ENCODE assay signal across 23 cellular contexts in genomic region chr21:31752352-31752751, GRCh38. TPM values are rescaled to one million over a fixed set of nuclear protein-coding genes. Genes with fewer than 3 reads are reported as not detected.
A peak's percentile ranks its signal among the peaks of the same experiment; 100 is the strongest.
DNase-seq lines count a peak whose midpoint lies in the region; ATAC-seq, FAIRE-seq and TF ChIP-seq lines count a peak whose summit lies in the region.
"Had no signal": no experiment of that assay in that cellular context is flagged by ENCODE, and none has a peak within 500 bp of the region (broad histone marks: within the 10 kb centered on the region; RNA-seq: fewer than 3 reads in every experiment).

No MANE protein-coding gene starts in this region.

- WGBS in esophagus, 2 donors = 62 to 74% methylated on average over 4 of the region's 4 CpGs

- CTCF ChIA-PET in activated CD4-positive, alpha-beta T cell treated with anti-CD3 and anti-CD28 coated beads for 36 hours (lab: Charles Lee) = no interaction called here
- CTCF ChIA-PET in PC-3 (lab: Charles Lee) = no interaction called here

- no peak overlapping the region for H2AFZ ChIP-seq in PC-3 (ENCODE audit: low read length)
- H2AFZ ChIP-seq: PC-9 had no signal

- H3K4me3 Mint-ChIP-seq in activated CD4-positive, alpha-beta T cell treated with anti-CD3 and anti-CD28 coated beads for 36 hours = no peak overlapping the region
- H3K4me3 Mint-ChIP-seq: activated naive CD4-positive, alpha-beta T cell treated with anti-CD3 and anti-CD28 coated beads, Interleukin-2, amount 50 U/mL, for 24 hours had no signal

- no peaks in the 10 kb centered on the region for H3K79me2 ChIP-seq in PC-3 (ENCODE audit: low read length)

- no peaks in the 10 kb centered on the region for H3K9me2 ChIP-seq in PC-3 (replicated peaks; ENCODE audit: low read length)

- FAIRE-seq in frontal cortex (lab: Jason Lieb, UNC) = no peak
- FAIRE-seq: colon, GM12892 had no signal

- H3K27me3 Mint-ChIP-seq in activated CD4-positive, alpha-beta T cell treated with anti-CD3 and anti-CD28 coated beads for 36 hours = peaks cover 4% of the 10 kb centered on the region
- H3K27me3 Mint-ChIP-seq: activated naive CD4-positive, alpha-beta T cell treated with anti-CD3 and anti-CD28 coated beads, Interleukin-2, amount 50 U/mL, for 24 hours had no signal

- intact Hi-C loops in activated CD4-positive, alpha-beta T cell treated with anti-CD3 and anti-CD28 coated beads for 36 hours (cut with DNase I, micrococcal nuclease) = no loop called here
- intact Hi-C loops in PC-3 (cut with micrococcal nuclease) = no loop called here

- H3K9me3 ChIP-seq in PC-3 (ENCODE audit: low read length) = no peaks in the 10 kb centered on the region
- no peaks in the 10 kb centered on the region for H3K9me3 ChIP-seq in esophagus (ENCODE audit: control insufficient read depth in 2 of 2, insufficient read depth in 1 of 2, low read depth in 1 of 2, low read length in 1 of 2)
- H3K9me3 ChIP-seq: left ventricle myocardium inferior, psoas muscle had no signal

- no peak overlapping the region; the same call in 1 of the 2 replicates for H3K9ac ChIP-seq in PC-3 (ENCODE audit: low read length)
- H3K9ac ChIP-seq: BLaER1 treated with 17β-estradiol and CSF1 and Interleukin-3, amounts not matched to agents 10 nM and 100 nM had no signal

- no peaks in the 10 kb centered on the region for H3K4me1 Mint-ChIP-seq in activated CD4-positive, alpha-beta T cell treated with anti-CD3 and anti-CD28 coated beads for 36 hours
- H3K4me1 Mint-ChIP-seq: activated naive CD4-positive, alpha-beta T cell treated with anti-CD3 and anti-CD28 coated beads, Interleukin-2, amount 50 U/mL, for 24 hours had no signal

- peak; percentile 12 for DNase-seq in activated CD4-positive, alpha-beta T cell treated with anti-CD3 and anti-CD28 coated beads for 36 hours
- no peak for DNase-seq in activated CD4-positive, alpha-beta T cell treated with anti-CD3 and anti-CD28 coated beads, Interleukin-2, amount 50 U/mL, for 1 hour
- DNase-seq in PC-3 (peak; percentile 91), stromal cell of bone marrow (ENCODE audit: low read depth) (peak; percentile 24), caudate nucleus (lab: John Stamatoyannopoulos, UW) (no peak), hippocampal formation (lab: John Stamatoyannopoulos, UW) (no peak), frontal cortex (ENCODE audit: low spot score in 2 of 2) (no peak)
- DNase-seq: 8988T; activated CD4-positive, alpha-beta T cell treated with anti-CD3 and anti-CD28 coated beads for 1 hour; KG1; left ventricle myocardium inferior; NCI-H1417; NCI-H69; psoas muscle; stimulated activated CD4-positive, alpha-beta T cell treated with anti-CD3 and anti-CD28 coated beads, Interleukin-4, amount 100 ng/mL, for 24 hours; T1000 had no signal

- H3K27ac ChIP-seq in PC-3 (ENCODE audit: low read length) = peak overlapping the region; percentile 46
- peak overlapping the region; percentile 40 to 80 for H3K27ac ChIP-seq in esophagus (ENCODE audit: low read depth in 2 of 2, low read length in 1 of 2)
- no peak overlapping the region for H3K27ac ChIP-seq in caudate nucleus (ENCODE audit: low read depth, low read length)
- H3K27ac ChIP-seq: BLaER1 treated with 17β-estradiol and CSF1 and Interleukin-3, amounts not matched to agents 10 nM and 100 nM; left ventricle myocardium inferior; PC-9; psoas muscle; SK-N-MC had no signal

- H4K20me1 ChIP-seq in PC-3 (ENCODE audit: low read length) = no peaks in the 10 kb centered on the region
- H4K20me1 ChIP-seq: BLaER1 treated with 17β-estradiol and CSF1 and Interleukin-3, amounts not matched to agents 10 nM and 100 nM had no signal

- no peak overlapping the region for H3K27ac Mint-ChIP-seq in activated CD4-positive, alpha-beta T cell treated with anti-CD3 and anti-CD28 coated beads for 36 hours
- H3K27ac Mint-ChIP-seq: activated naive CD4-positive, alpha-beta T cell treated with anti-CD3 and anti-CD28 coated beads, Interleukin-2, amount 50 U/mL, for 24 hours had no signal

- no peaks in the 10 kb centered on the region for H3F3A ChIP-seq in PC-3 (ENCODE audit: low read length, unreplicated experiment)

- H3K4me1 ChIP-seq in PC-3 (ENCODE audit: insufficient read depth, low read length) = peaks cover 24% of the 10 kb centered on the region
- peaks cover 2 to 3% of the 10 kb centered on the region in 2 donors for H3K4me1 ChIP-seq in esophagus (ENCODE audit: control insufficient read depth in 2 of 2, insufficient read depth in 2 of 2, low read length in 1 of 2)
- H3K4me1 ChIP-seq: left ventricle myocardium inferior, psoas muscle had no signal

- ATAC-seq in activated CD4-positive, alpha-beta T cell treated with anti-CD3 and anti-CD28 coated beads for 36 hours = peak; percentile 51
- ATAC-seq in PC-3 = no peak; the same call in 1 of the 2 replicates
- ATAC-seq: psoas muscle had no signal

- POLR2A ChIA-PET in activated CD4-positive, alpha-beta T cell treated with anti-CD3 and anti-CD28 coated beads for 36 hours (lab: Charles Lee) = no interaction called here
- POLR2A ChIA-PET in PC-3 (lab: Charles Lee; ENCODE audit: unreplicated experiment) = interaction anchor here (0.6 kb wide), 1 partner anchor 1226 kb away, joined by 3 read pairs; no protein-coding TSS in a partner anchor

- no peaks in the 10 kb centered on the region for H3K36me3 Mint-ChIP-seq in activated CD4-positive, alpha-beta T cell treated with anti-CD3 and anti-CD28 coated beads for 36 hours (ENCODE audit: low read depth)
- H3K36me3 Mint-ChIP-seq: activated naive CD4-positive, alpha-beta T cell treated with anti-CD3 and anti-CD28 coated beads, Interleukin-2, amount 50 U/mL, for 24 hours had no signal

- BruUV-seq in PC-3 (replicated peaks; lab: Mats Ljungman, UMichigan) = no TSS peak

- no peak overlapping the region for H3K4me3 ChIP-seq in PC-3 (ENCODE audit: low read length)
- no peak overlapping the region for H3K4me3 ChIP-seq in esophagus (ENCODE audit: low read depth in 1 of 2, low read length in 2 of 2)
- H3K4me3 ChIP-seq: BLaER1 treated with 17β-estradiol and CSF1 and Interleukin-3, amounts not matched to agents 10 nM and 100 nM; left ventricle myocardium inferior; PC-9; psoas muscle; SK-N-MC had no signal

- no peaks in the 10 kb centered on the region for H3K9me3 Mint-ChIP-seq in activated CD4-positive, alpha-beta T cell treated with anti-CD3 and anti-CD28 coated beads for 36 hours (ENCODE audit: low read depth)
- H3K9me3 Mint-ChIP-seq: activated naive CD4-positive, alpha-beta T cell treated with anti-CD3 and anti-CD28 coated beads, Interleukin-2, amount 50 U/mL, for 24 hours had no signal

- TF ChIP-seq CTCF in PC-3 (conservative IDR thresholded peaks at IDR 0.05; ENCODE audit: low read depth, low read length) = no peak

- H3K36me3 ChIP-seq in PC-3 (ENCODE audit: low read depth, low read length) (no peaks in the 10 kb centered on the region), esophagus (ENCODE audit: control insufficient read depth in 2 of 2, insufficient read depth in 2 of 2, low read length in 1 of 2) (no peaks in the 10 kb centered on the region)
- H3K36me3 ChIP-seq: BLaER1 treated with 17β-estradiol and CSF1 and Interleukin-3, amounts not matched to agents 10 nM and 100 nM; left ventricle myocardium inferior had no signal

- no peaks in the 10 kb centered on the region for H3K27me3 ChIP-seq in PC-3 (ENCODE audit: low read length)
- H3K27me3 ChIP-seq in esophagus (ENCODE audit: control insufficient read depth in 1 of 2, insufficient read depth in 2 of 2, low read length in 2 of 2) = no peaks in the 10 kb centered on the region
- H3K27me3 ChIP-seq: BLaER1 treated with 17β-estradiol and CSF1 and Interleukin-3, amounts not matched to agents 10 nM and 100 nM had no signal

- peak overlapping the region; percentile 12; the same call in 1 of the 2 replicates for H3K4me2 ChIP-seq in PC-3 (ENCODE audit: low read length)
- H3K4me2 ChIP-seq: BLaER1 treated with 17β-estradiol and CSF1 and Interleukin-3, amounts not matched to agents 10 nM and 100 nM; PC-9 had no signal

RNA-seq across cellular contexts. Expression of gene SCAF4, which starts 20.4 kb away (rescaled TPM):
- 10 to 100 TPM; 47.1 to 62.8 TPM for total RNA-seq in activated CD4-positive, alpha-beta T cell treated with anti-CD3 and anti-CD28 coated beads for 36 hours
- total RNA-seq in PC-3 (2014; rRNA removed) (11.2 and 18.2 TPM in 2 replicates), frontal cortex (5.7 TPM)
- polyA plus RNA-seq in esophagus = 10 to 100 TPM in 1 of 2 donors, 1 to 10 TPM in 1; 9.7 to 10.5 TPM

Comparison
In these comparisons a context has a peak if more than half of its experiments do, and no peak if none do; other contexts are left out.
1. DNase-seq: peak in activated CD4-positive, alpha-beta T cell treated with anti-CD3 and anti-CD28 coated beads for 36 hours (single experiment), PC-3 (single experiment) and stromal cell of bone marrow (single experiment); none in activated CD4-positive, alpha-beta T cell treated with anti-CD3 and anti-CD28 coated beads, Interleukin-2, amount 50 U/mL, for 1 hour (single experiment), caudate nucleus (0 of 61), hippocampal formation (0 of 2) and frontal cortex (0 of 2).